ENCODE assay signal across 8 cellular contexts in the genomic region with DNA sequence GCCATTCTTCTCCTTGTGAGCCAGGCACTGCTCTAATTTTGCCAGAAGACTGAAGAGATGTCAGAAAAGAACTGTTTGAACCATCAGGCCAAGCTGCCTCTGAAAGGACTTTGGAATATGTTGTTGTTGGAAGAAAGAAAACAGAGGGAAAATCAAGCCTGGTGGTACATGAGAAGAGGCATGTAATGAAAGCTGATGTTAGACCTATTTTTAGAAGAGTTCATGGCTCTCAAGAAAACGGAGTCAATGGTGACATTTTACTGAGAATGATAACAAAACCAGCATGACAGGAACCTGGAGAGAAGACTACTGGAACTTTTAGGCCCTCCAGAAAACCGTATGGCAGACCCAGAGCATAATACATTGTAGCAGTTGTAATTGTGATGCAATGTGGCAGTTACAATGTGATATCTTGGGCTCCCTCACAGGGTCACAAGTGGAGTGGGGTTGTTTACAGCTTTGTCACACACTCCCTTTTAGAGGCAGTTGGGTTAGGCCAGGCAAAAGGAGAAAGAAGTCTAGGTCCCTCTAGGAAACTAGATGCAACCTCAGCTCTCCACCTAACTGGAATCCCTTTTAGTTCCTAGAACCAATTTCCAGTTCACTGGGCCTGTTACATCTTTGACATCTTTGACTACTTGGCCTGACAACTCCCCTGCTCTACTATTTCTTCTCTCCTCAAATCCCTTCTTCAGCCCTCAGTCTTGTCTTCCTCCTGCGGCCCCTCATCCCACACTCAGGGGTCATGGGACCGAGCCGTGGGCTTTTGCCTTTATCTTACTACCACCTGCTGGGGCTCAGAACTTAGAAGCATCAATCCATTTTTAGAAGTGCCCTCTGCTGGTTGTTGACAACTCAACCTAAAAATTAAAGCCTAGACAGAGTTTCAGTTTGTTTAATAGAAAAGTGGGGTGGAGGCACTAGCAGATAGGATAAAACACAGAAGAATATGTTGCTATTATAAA.
A peak's percentile ranks its signal among the peaks of the same experiment; 100 is the strongest.
DNase-seq lines count a peak whose midpoint lies in the region; ATAC-seq and TF ChIP-seq lines count a peak whose summit lies in the region.

No MANE protein-coding gene starts in this region.

- H3K27ac Mint-ChIP-seq in Caco-2 (ENCODE audit: unreplicated experiment), result no peak overlapping the region

- intact Hi-C loops in Caco-2 (cut with micrococcal nuclease; ENCODE audit: unreplicated experiment), result loop anchor here (1.0 to 10.0 kb wide), 3 partner anchors 99 to 542 kb away; no protein-coding TSS in a partner anchor

- peaks cover 8% of the 10 kb centered on the region for H3K9me3 Mint-ChIP-seq in Caco-2 (ENCODE audit: unreplicated experiment)

- H3K79me2 ChIP-seq in osteoblast (ENCODE audit: insufficient read depth, low read length), result no peaks in the 10 kb centered on the region

- POLR2A ChIA-PET in Caco-2 (lab: Charles Lee), result no interaction called here

- CTCF ChIA-PET in Caco-2 (lab: Charles Lee), result interaction anchor here (1.6 kb wide), 1 partner anchor 161 kb away, joined by 4 read pairs; no protein-coding TSS in a partner anchor

- H4K20me1 ChIP-seq in osteoblast (ENCODE audit: insufficient read depth, low read length), result no peaks in the 10 kb centered on the region

- no peak overlapping the region for H3K27ac ChIP-seq in osteoblast (ENCODE audit: low read depth, low read length)

- H3K27me3 Mint-ChIP-seq in Caco-2 (ENCODE audit: insufficient read depth, unreplicated experiment), result peaks cover 3% of the 10 kb centered on the region

- H3K4me3 ChIP-seq in Caco-2 (ENCODE audit: low read depth, low read length) (no peak overlapping the region), osteoblast (ENCODE audit: insufficient read depth, low read length) (no peak overlapping the region)

- H3K4me1 ChIP-seq in Caco-2 (no peaks in the 10 kb centered on the region), osteoblast (ENCODE audit: insufficient read depth, low read length) (peaks cover 6% of the 10 kb centered on the region)

- H2AFZ ChIP-seq in osteoblast (ENCODE audit: low read length), result peak overlapping the region; percentile 16

- no peaks in the 10 kb centered on the region for H3K36me3 Mint-ChIP-seq in Caco-2 (ENCODE audit: insufficient read depth, unreplicated experiment)

- H3K4me1 Mint-ChIP-seq in Caco-2 (ENCODE audit: low read depth, unreplicated experiment), result no peaks in the 10 kb centered on the region

- BruUV-seq in Caco-2 (replicated peaks; lab: Mats Ljungman, UMichigan), result no TSS peak

- H3K9me3 ChIP-seq in Caco-2 (no peaks in the 10 kb centered on the region), osteoblast (ENCODE audit: low read depth, low read length) (no peaks in the 10 kb centered on the region)

- H3K4me2 ChIP-seq in osteoblast (ENCODE audit: insufficient read depth, low read length), result no peak overlapping the region

- H3K4me3 Mint-ChIP-seq in Caco-2 (ENCODE audit: unreplicated experiment), result no peak overlapping the region

- TF ChIP-seq CTCF in Caco-2 (IDR thresholded peaks at IDR 0.05; ENCODE audit: insufficient read depth in 1 of 2, low read depth in 1 of 2, low read length in 1 of 2, severe bottlenecking in 1 of 2, unreplicated experiment in 1 of 2) (peak; percentile 32 to 48), osteoblast (IDR thresholded peaks at IDR 0.05; ENCODE audit: extremely low read depth, low read depth, low read length) (peak; percentile 62)

- H3K27me3 ChIP-seq in Caco-2 (replicated peaks; ENCODE audit: control insufficient read depth, insufficient read depth, low read length) (no peaks in the 10 kb centered on the region), osteoblast (ENCODE audit: insufficient read depth, low read length) (no peaks in the 10 kb centered on the region)

- ATAC-seq in GM19324 (IDR thresholded peaks at IDR 0.05; ENCODE audit: low FRiP score, unreplicated experiment), result peak; percentile 70
- ATAC-seq in HG03108 (IDR thresholded peaks at IDR 0.05; ENCODE audit: unreplicated experiment), result no peak
- no peak for ATAC-seq in HG02610 (IDR thresholded peaks at IDR 0.05; ENCODE audit: unreplicated experiment)

- H3K36me3 ChIP-seq in Caco-2 (ENCODE audit: control insufficient read depth, insufficient read depth, low read length) (no peaks in the 10 kb centered on the region), osteoblast (ENCODE audit: insufficient read depth, low read length) (no peaks in the 10 kb centered on the region)

- DNase-seq in Caco-2 (peak in 1 of 2 experiments; percentile 19), MV-4-11 (lab: John Stamatoyannopoulos, UW) (peak; percentile 25), osteoblast (ENCODE audit: insufficient read length, low spot score, missing footprints) (no peak)
- DNase-seq in central memory CD4-positive, alpha-beta T cell, result peak; percentile 12
- no peak for DNase-seq in activated CD4-positive, CD25-positive, alpha-beta regulatory T cell treated with anti-CD3 and anti-CD28 coated beads, Interleukin-2, amount 50 U/mL, for 72 hours

Comparison
In these comparisons a context has a peak if more than half of its experiments do, and no peak if none do; other contexts are left out.
1. DNase-seq: peak in MV-4-11 (single experiment) and central memory CD4-positive, alpha-beta T cell (single experiment); none in osteoblast (single experiment) and activated CD4-positive, CD25-positive, alpha-beta regulatory T cell treated with anti-CD3 and anti-CD28 coated beads, Interleukin-2, amount 50 U/mL, for 72 hours (single experiment).